In genomic region chr20:59940129-59940955, GRCh38 we compare ENCODE assay signal across 8 cellular contexts. TPM values are rescaled to one million over a fixed set of nuclear protein-coding genes. Genes with fewer than 3 reads are reported as not detected.
A peak's percentile ranks its signal among the peaks of the same experiment; 100 is the strongest.
DNase-seq lines count a peak whose midpoint lies in the region; ATAC-seq and TF ChIP-seq lines count a peak whose summit lies in the region.

TSS of gene FAM217B (plus strand) at chr20:59940389. CDS start at chr20:59943944, 3,555 bp downstream.
TSS of gene PPP1R3D (minus strand) at chr20:59940305. CDS start at chr20:59939931, 374 bp downstream.

- TF ChIP-seq CTCF in BE2C (IDR thresholded peaks at IDR 0.05; ENCODE audit: low read depth, low read length) (no peak), colonic mucosa (IDR thresholded peaks at IDR 0.05) (no peak)

- H3K4me3 ChIP-seq in BE2C (ENCODE audit: low read depth, low read length) (peak within 1 kb of the TSS; percentile 63), colonic mucosa (peak within 1 kb of the TSS; percentile 73)

- no peaks in the 10 kb centered on the region for H3K27me3 ChIP-seq in BE2C
- no peaks in the 10 kb centered on the region for H3K27me3 ChIP-seq in colonic mucosa

- H3K4me1 ChIP-seq in BE2C (no peaks in the 10 kb centered on the region), colonic mucosa (peaks cover 8% of the 10 kb centered on the region)

- peak; percentile 93 for DNase-seq in BE2C
- peak; percentile 97 for DNase-seq in GM19238 (ENCODE audit: insufficient read length, low spot score)
- peak; percentile 87 for DNase-seq in NCI-H510A (lab: John Stamatoyannopoulos, UW)
- peak; percentile 92 for DNase-seq in activated CD4-positive, alpha-beta T cell treated with anti-CD3 and anti-CD28 coated beads for 48 hours
- peak; percentile 98 for DNase-seq in colonic mucosa
- DNase-seq in left kidney (ENCODE audit: low read depth, low spot score): peak; percentile 98
- DNase-seq in stimulated activated CD4-positive, alpha-beta T cell treated with anti-CD3 and anti-CD28 coated beads, Interleukin-1b, Interleukin-23, amount 100 ng/mL, for 48 hours: peak; percentile 91

- peak within 1 kb of the TSS; percentile 98 for H3K27ac ChIP-seq in colonic mucosa

- H3K9ac ChIP-seq in colonic mucosa (ENCODE audit: low read depth in 2 of 2, low read length in 2 of 2): peak within 1 kb of the TSS; percentile 86 to 92

- peaks cover 7% of the 10 kb centered on the region; the same call in 1 of the 2 replicates for H3K36me3 ChIP-seq in BE2C
- no peaks in the 10 kb centered on the region for H3K36me3 ChIP-seq in colonic mucosa

- H3K9me3 ChIP-seq in BE2C: no peaks in the 10 kb centered on the region
- H3K9me3 ChIP-seq in colonic mucosa: no peaks in the 10 kb centered on the region

- intact Hi-C loops in colonic mucosa (cut with DNase I): no loop called here

- peak; percentile 89 for ATAC-seq in HG03439 (IDR thresholded peaks at IDR 0.05; ENCODE audit: unreplicated experiment)

RNA-seq across cellular contexts. Expression of gene FAM217B, which starts in this region (rescaled TPM):
- polyA plus RNA-seq in BE2C (2012; ENCODE audit: insufficient read depth, insufficient read length, low read depth): 6.6 TPM
- 10 to 100 TPM in 1 of 2 donors, 1 to 10 TPM in 1; 5.5 to 11.2 TPM for total RNA-seq in colonic mucosa

RNA-seq across cellular contexts. Expression of gene PPP1R3D, which starts in this region (rescaled TPM):
- polyA plus RNA-seq in BE2C (2012; ENCODE audit: insufficient read depth, insufficient read length, low read depth): 1.5 TPM
- 1 to 10 TPM; 6.3 to 9.2 TPM for total RNA-seq in colonic mucosa

Comparison
In these comparisons a context has a peak if more than half of its experiments do, and no peak if none do; other contexts are left out.
1. Peak in every context shown above with its lines: DNase-seq, ATAC-seq, H3K4me3 ChIP-seq and H3K27ac ChIP-seq.